ENCODE assay signal across 1 cellular context in the genomic region with DNA sequence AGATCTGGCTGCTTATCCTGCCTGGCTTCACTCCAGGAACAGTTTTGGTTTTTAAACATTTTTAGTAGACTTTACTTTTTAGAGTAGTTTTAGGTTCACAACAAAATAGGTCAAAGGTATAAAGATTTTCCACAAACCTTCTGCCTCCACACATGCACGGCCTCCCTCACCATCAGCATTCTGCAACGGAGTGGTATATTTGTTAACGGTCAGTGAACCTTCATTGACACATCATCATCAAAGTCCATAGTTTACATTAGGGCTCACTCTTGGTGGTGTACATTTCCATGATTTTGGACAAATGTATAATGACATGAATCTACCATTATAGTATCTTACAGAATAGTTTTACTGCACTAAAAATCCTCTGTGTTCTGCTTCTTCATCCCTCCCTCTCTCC.
TF ChIP-seq lines count a peak whose summit lies in the region.

No MANE protein-coding gene starts in this region.

TF ChIP-seq in HepG2, 621 proteins besides CTCF, POLR2A, EP300 and RAD21 (continued from another document):
- TF ChIP-seq KLF6 (CRISPR knock-in tag; IDR thresholded peaks at IDR 0.05) (no peak), ZFP37 (CRISPR knock-in tag; IDR thresholded peaks at IDR 0.05; ENCODE audit: borderline replicate concordance) (no peak), ZNF572 (CRISPR knock-in tag; IDR thresholded peaks at IDR 0.05) (no peak), NFATC3 (CRISPR knock-in tag; IDR thresholded peaks at IDR 0.05) (no peak)
